2 cellular contexts compared by ENCODE assay signal in the genomic region with DNA sequence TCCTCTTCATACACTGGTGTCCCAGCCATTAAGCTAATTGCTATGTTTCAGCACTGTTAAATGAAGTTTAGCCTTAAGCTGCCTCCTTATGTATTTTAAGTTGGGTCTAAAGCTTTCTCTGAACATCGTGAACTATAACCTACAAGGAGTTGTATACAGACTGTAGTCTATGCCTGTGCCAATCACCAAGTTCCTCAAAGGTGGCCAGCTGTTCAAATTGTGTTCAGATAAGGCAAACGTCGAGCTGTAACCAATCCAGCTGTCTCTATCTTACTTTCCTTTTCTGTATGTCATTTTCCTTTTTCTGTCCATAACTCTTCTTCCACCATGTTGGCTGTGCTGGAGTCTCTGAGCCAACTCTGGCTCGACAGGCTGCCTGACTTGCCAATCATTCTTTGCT.
TF ChIP-seq lines count a peak whose summit lies in the region.

No MANE protein-coding gene starts in this region.

TF ChIP-seq in GM23338, 12 proteins besides CTCF, POLR2A, EP300 and RAD21 (continues in another document):
- TF ChIP-seq POLR2AphosphoS5 (IDR thresholded peaks at IDR 0.05; ENCODE audit: low read depth): no peak
- no peak for TF ChIP-seq ZNF114 (CRISPR knock-in tag; IDR thresholded peaks at IDR 0.05)
- no peak for TF ChIP-seq ZNF331 (CRISPR knock-in tag; IDR thresholded peaks at IDR 0.05; ENCODE audit: low read depth)
- TF ChIP-seq, protein P1, sequence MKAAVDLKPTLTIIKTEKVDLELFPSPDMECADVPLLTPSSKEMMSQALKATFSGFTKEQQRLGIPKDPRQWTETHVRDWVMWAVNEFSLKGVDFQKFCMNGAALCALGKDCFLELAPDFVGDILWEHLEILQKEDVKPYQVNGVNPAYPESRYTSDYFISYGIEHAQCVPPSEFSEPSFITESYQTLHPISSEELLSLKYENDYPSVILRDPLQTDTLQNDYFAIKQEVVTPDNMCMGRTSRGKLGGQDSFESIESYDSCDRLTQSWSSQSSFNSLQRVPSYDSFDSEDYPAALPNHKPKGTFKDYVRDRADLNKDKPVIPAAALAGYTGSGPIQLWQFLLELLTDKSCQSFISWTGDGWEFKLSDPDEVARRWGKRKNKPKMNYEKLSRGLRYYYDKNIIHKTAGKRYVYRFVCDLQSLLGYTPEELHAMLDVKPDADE (IDR thresholded peaks at IDR 0.05): no peak
- TF ChIP-seq CREB1 (CRISPR knock-in tag; IDR thresholded peaks at IDR 0.05; ENCODE audit: low read depth): no peak
- no peak for TF ChIP-seq STAT1 (IDR thresholded peaks at IDR 0.05; ENCODE audit: unreplicated experiment)
- TF ChIP-seq, protein P2, sequence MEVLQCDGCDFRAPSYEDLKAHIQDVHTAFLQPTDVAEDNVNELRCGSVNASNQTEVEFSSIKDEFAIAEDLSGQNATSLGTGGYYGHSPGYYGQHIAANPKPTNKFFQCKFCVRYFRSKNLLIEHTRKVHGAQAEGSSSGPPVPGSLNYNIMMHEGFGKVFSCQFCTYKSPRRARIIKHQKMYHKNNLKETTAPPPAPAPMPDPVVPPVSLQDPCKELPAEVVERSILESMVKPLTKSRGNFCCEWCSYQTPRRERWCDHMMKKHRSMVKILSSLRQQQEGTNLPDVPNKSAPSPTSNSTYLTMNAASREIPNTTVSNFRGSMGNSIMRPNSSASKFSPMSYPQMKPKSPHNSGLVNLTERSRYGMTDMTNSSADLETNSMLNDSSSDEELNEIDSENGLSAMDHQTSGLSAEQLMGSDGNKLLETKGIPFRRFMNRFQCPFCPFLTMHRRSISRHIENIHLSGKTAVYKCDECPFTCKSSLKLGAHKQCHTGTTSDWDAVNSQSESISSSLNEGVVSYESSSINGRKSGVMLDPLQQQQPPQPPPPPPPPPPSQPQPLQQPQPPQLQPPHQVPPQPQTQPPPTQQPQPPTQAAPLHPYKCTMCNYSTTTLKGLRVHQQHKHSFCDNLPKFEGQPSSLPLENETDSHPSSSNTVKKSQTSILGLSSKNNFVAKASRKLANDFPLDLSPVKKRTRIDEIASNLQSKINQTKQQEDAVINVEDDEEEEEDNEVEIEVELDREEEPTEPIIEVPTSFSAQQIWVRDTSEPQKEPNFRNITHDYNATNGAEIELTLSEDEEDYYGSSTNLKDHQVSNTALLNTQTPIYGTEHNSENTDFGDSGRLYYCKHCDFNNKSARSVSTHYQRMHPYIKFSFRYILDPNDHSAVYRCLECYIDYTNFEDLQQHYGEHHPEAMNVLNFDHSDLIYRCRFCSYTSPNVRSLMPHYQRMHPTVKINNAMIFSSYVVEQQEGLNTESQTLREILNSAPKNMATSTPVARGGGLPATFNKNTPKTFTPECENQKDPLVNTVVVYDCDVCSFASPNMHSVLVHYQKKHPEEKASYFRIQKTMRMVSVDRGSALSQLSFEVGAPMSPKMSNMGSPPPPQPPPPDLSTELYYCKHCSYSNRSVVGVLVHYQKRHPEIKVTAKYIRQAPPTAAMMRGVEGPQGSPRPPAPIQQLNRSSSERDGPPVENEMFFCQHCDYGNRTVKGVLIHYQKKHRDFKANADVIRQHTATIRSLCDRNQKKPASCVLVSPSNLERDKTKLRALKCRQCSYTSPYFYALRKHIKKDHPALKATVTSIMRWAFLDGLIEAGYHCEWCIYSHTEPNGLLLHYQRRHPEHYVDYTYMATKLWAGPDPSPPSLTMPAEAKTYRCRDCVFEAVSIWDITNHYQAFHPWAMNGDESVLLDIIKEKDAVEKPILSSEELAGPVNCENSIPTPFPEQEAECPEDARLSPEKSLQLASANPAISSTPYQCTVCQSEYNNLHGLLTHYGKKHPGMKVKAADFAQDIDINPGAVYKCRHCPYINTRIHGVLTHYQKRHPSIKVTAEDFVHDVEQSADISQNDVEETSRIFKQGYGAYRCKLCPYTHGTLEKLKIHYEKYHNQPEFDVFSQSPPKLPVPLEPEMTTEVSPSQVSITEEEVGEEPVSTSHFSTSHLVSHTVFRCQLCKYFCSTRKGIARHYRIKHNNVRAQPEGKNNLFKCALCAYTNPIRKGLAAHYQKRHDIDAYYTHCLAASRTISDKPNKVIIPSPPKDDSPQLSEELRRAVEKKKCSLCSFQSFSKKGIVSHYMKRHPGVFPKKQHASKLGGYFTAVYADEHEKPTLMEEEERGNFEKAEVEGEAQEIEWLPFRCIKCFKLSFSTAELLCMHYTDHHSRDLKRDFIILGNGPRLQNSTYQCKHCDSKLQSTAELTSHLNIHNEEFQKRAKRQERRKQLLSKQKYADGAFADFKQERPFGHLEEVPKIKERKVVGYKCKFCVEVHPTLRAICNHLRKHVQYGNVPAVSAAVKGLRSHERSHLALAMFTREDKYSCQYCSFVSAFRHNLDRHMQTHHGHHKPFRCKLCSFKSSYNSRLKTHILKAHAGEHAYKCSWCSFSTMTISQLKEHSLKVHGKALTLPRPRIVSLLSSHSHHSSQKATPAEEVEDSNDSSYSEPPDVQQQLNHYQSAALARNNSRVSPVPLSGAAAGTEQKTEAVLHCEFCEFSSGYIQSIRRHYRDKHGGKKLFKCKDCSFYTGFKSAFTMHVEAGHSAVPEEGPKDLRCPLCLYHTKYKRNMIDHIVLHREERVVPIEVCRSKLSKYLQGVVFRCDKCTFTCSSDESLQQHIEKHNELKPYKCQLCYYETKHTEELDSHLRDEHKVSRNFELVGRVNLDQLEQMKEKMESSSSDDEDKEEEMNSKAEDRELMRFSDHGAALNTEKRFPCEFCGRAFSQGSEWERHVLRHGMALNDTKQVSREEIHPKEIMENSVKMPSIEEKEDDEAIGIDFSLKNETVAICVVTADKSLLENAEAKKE (CRISPR knock-in tag; IDR thresholded peaks at IDR 0.05): no peak
- TF ChIP-seq, protein P3, sequence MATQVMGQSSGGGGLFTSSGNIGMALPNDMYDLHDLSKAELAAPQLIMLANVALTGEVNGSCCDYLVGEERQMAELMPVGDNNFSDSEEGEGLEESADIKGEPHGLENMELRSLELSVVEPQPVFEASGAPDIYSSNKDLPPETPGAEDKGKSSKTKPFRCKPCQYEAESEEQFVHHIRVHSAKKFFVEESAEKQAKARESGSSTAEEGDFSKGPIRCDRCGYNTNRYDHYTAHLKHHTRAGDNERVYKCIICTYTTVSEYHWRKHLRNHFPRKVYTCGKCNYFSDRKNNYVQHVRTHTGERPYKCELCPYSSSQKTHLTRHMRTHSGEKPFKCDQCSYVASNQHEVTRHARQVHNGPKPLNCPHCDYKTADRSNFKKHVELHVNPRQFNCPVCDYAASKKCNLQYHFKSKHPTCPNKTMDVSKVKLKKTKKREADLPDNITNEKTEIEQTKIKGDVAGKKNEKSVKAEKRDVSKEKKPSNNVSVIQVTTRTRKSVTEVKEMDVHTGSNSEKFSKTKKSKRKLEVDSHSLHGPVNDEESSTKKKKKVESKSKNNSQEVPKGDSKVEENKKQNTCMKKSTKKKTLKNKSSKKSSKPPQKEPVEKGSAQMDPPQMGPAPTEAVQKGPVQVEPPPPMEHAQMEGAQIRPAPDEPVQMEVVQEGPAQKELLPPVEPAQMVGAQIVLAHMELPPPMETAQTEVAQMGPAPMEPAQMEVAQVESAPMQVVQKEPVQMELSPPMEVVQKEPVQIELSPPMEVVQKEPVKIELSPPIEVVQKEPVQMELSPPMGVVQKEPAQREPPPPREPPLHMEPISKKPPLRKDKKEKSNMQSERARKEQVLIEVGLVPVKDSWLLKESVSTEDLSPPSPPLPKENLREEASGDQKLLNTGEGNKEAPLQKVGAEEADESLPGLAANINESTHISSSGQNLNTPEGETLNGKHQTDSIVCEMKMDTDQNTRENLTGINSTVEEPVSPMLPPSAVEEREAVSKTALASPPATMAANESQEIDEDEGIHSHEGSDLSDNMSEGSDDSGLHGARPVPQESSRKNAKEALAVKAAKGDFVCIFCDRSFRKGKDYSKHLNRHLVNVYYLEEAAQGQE (IDR thresholded peaks at IDR 0.05; ENCODE audit: unreplicated experiment): no peak
- TF ChIP-seq NANOG (IDR thresholded peaks at IDR 0.05; ENCODE audit: borderline replicate concordance): no peak
- TF ChIP-seq JUNB (IDR thresholded peaks at IDR 0.05; ENCODE audit: unreplicated experiment): no peak

TF ChIP-seq in HEK293T, 16 proteins besides CTCF, POLR2A, EP300 and RAD21:
- TF ChIP-seq HDGF (IDR thresholded peaks at IDR 0.05; ENCODE audit: borderline replicate concordance): no peak
- TF ChIP-seq SP1 (IDR thresholded peaks at IDR 0.05): no peak
- TF ChIP-seq LEF1 (IDR thresholded peaks at IDR 0.05; ENCODE audit: borderline replicate concordance): no peak
- no peak for TF ChIP-seq L3MBTL2 (conservative IDR thresholded peaks at IDR 0.05)
- no peak for TF ChIP-seq FOXA1 (IDR thresholded peaks at IDR 0.05)
- TF ChIP-seq ELF4 (IDR thresholded peaks at IDR 0.05): no peak
- no peak for TF ChIP-seq FOXM1 (IDR thresholded peaks at IDR 0.05; ENCODE audit: borderline replicate concordance)
- no peak for TF ChIP-seq SUZ12 (IDR thresholded peaks at IDR 0.05)
- no peak for TF ChIP-seq ZNF384 (IDR thresholded peaks at IDR 0.05)
- TF ChIP-seq CTBP1 (IDR thresholded peaks at IDR 0.05; ENCODE audit: borderline replicate concordance): no peak
- no peak for TF ChIP-seq NFRKB (IDR thresholded peaks at IDR 0.05)
- TF ChIP-seq TARDBP (IDR thresholded peaks at IDR 0.05): no peak
- TF ChIP-seq BHLHE40 (IDR thresholded peaks at IDR 0.05; ENCODE audit: borderline replicate concordance): no peak
- no peak for TF ChIP-seq FOXK2 (IDR thresholded peaks at IDR 0.05)
- TF ChIP-seq, protein P4, sequence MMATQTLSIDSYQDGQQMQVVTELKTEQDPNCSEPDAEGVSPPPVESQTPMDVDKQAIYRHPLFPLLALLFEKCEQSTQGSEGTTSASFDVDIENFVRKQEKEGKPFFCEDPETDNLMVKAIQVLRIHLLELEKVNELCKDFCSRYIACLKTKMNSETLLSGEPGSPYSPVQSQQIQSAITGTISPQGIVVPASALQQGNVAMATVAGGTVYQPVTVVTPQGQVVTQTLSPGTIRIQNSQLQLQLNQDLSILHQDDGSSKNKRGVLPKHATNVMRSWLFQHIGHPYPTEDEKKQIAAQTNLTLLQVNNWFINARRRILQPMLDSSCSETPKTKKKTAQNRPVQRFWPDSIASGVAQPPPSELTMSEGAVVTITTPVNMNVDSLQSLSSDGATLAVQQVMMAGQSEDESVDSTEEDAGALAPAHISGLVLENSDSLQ (IDR thresholded peaks at IDR 0.05): no peak
- no peak for TF ChIP-seq ARNT (IDR thresholded peaks at IDR 0.05)
TF ChIP-seq in HEK293T: peak in this region for 0.
